9 cellular contexts compared by ENCODE assay signal in genomic region chr3:42159147-42159546, GRCh38.
DNase-seq lines count a peak whose midpoint lies in the region; ATAC-seq, FAIRE-seq and TF ChIP-seq lines count a peak whose summit lies in the region.
"Had no signal": no experiment of that assay in that cellular context is flagged by ENCODE, and none has a peak within 500 bp of the region (broad histone marks: within the 10 kb centered on the region; RNA-seq: fewer than 3 reads in every experiment).

No MANE protein-coding gene starts in this region.

- peaks cover 36% of the 10 kb centered on the region for H3K4me1 Mint-ChIP-seq in CD8-positive, alpha-beta T cell (ENCODE audit: low read depth)

- WGBS in K562 (ENCODE audit: insufficient coverage, low coverage, missing lambda C conversion rate) = 37% methylated on average over 8 of the region's 8 CpGs
- 47 to 55% methylated on average over 8 of the region's 8 CpGs for WGBS in pancreas, 2 donors

- no peak for TF ChIP-seq RAD21 in K562 (CRISPR knock-in tag; conservative IDR thresholded peaks at IDR 0.05 in 1 of 2, IDR thresholded peaks at IDR 0.05 in 1 of 2)

- no peaks in the 10 kb centered on the region for H3K36me3 ChIP-seq in CD8-positive, alpha-beta T cell (ENCODE audit: insufficient read depth, low read length)
- no peaks in the 10 kb centered on the region for H3K36me3 ChIP-seq in K562 (ENCODE audit: control insufficient read depth, insufficient read depth, low read length)
- H3K36me3 ChIP-seq in muscle layer of duodenum (ENCODE audit: control insufficient read depth in 1 of 2, insufficient read depth in 2 of 2, low read length in 2 of 2) = no peaks in the 10 kb centered on the region
- no peaks in the 10 kb centered on the region for H3K36me3 ChIP-seq in pancreas

- ATAC-seq in CD8-positive, alpha-beta T cell = no peak
- ATAC-seq in K562 = 0 out of 3 replicates have a peak, but pooled peaks have one; percentile 27
- ATAC-seq in GM21447 (IDR thresholded peaks at IDR 0.05; ENCODE audit: unreplicated experiment) = no peak
- no peak for ATAC-seq in GM19455 (IDR thresholded peaks at IDR 0.05; ENCODE audit: unreplicated experiment)
- ATAC-seq in pancreas = no peak

- no peak overlapping the region for H3K4me3 ChIP-seq in CD8-positive, alpha-beta T cell (ENCODE audit: low read depth, low read length)
- H3K4me3 ChIP-seq in K562 (no peak overlapping the region), muscle layer of duodenum (ENCODE audit: low read depth in 1 of 2, low read length in 2 of 2) (no peak overlapping the region), pancreas (peak overlapping the region in 1 of 4 donors; percentile 10)

- FAIRE-seq in K562 (lab: Jason Lieb, UNC) (no peak), pancreas (lab: Jason Lieb, UNC) (no peak)

- peaks cover 15% of the 10 kb centered on the region for H3K4me1 ChIP-seq in CD8-positive, alpha-beta T cell (ENCODE audit: insufficient read depth, low read length)
- H3K4me1 ChIP-seq in K562 (replicated peaks in 1 of 2; ENCODE audit: control insufficient read depth in 2 of 2, insufficient read depth in 2 of 2, low read length in 2 of 2) (peaks cover 11 to 12% of the 10 kb centered on the region in 2 experiments; a peak in 4 of 5 replicates), muscle layer of duodenum (ENCODE audit: control insufficient read depth in 1 of 2, insufficient read depth in 2 of 2, low read length in 2 of 2) (peaks cover 5 to 25% of the 10 kb centered on the region in 2 donors), pancreas (peaks cover 4 to 9% (median 7%) of the 10 kb centered on the region in 3 donors)

- no peak for DNase-seq in CD8-positive, alpha-beta T cell
- peak; percentile 45 for DNase-seq in HT-29 (ENCODE audit: low spot score)
- no peak for DNase-seq in K562 (ENCODE audit: extremely low read depth in 1 of 4, low spot score in 3 of 4)
- DNase-seq in pancreas = no peak
- DNase-seq: NCI-H187 had no signal

- H3K4me3 Mint-ChIP-seq in CD8-positive, alpha-beta T cell = peak overlapping the region; percentile 68

- H3K9me3 Mint-ChIP-seq in CD8-positive, alpha-beta T cell = no peaks in the 10 kb centered on the region

- no peak overlapping the region for H3K9ac ChIP-seq in K562 (ENCODE audit: insufficient read depth in 1 of 2, low read depth in 2 of 2, low read length in 2 of 2)

- in situ Hi-C loops in K562 (cut with MboI) = no loop called here

- no peaks in the 10 kb centered on the region for H3K27me3 Mint-ChIP-seq in CD8-positive, alpha-beta T cell (ENCODE audit: low read depth)

- no peaks in the 10 kb centered on the region for H3K9me3 ChIP-seq in CD8-positive, alpha-beta T cell (ENCODE audit: low read length)
- H3K9me3 ChIP-seq in K562 (replicated peaks; ENCODE audit: control insufficient read depth, insufficient read depth, low read depth, low read length) (no peaks in the 10 kb centered on the region), muscle layer of duodenum (ENCODE audit: control insufficient read depth in 1 of 2, low read length in 2 of 2) (no peaks in the 10 kb centered on the region), pancreas (no peaks in the 10 kb centered on the region)

- 0 out of 2 replicates have a peak overlapping the region, but pooled peaks have one; percentile 30 for H3K4me2 ChIP-seq in K562 (ENCODE audit: insufficient read depth, low read length)

- 0 out of 2 replicates have a peak, but pooled peaks cover 3% of the 10 kb centered on the region for H4K20me1 ChIP-seq in K562 (replicated peaks; ENCODE audit: control insufficient read depth, insufficient read depth, low read length)

- no peaks in the 10 kb centered on the region for H3K27me3 ChIP-seq in CD8-positive, alpha-beta T cell (ENCODE audit: insufficient read depth, low read length)
- H3K27me3 ChIP-seq in K562 (ENCODE audit: control insufficient read depth in 2 of 2, insufficient read depth in 2 of 2, low read length in 2 of 2) (no peaks in the 10 kb centered on the region), muscle layer of duodenum (ENCODE audit: low read depth, low read length) (no peaks in the 10 kb centered on the region), pancreas (no peaks in the 10 kb centered on the region)

- no peak for TF ChIP-seq POLR2A in K562 (conservative IDR thresholded peaks at IDR 0.05)

- POLR2A ChIA-PET in CD8-positive, alpha-beta T cell (lab: Charles Lee) = interaction anchor here (0.7 kb wide), 1 partner anchor 383 kb away, joined by 5 read pairs; no protein-coding TSS in a partner anchor
- POLR2A ChIA-PET in K562 (lab: Yijun Ruan, JAX) = interaction anchor here (0.9 to 1.3 kb wide), 2 partner anchors 9 to 23 kb away, joined by 3 to 4 read pairs; no protein-coding TSS in a partner anchor

- no peaks in the 10 kb centered on the region for H3K79me2 ChIP-seq in K562 (ENCODE audit: control insufficient read depth, insufficient read depth, low read length)

- no peaks in the 10 kb centered on the region for H3K9me1 ChIP-seq in K562 (ENCODE audit: control insufficient read depth, insufficient read depth, low read length)

- CTCF ChIA-PET in CD8-positive, alpha-beta T cell (lab: Charles Lee) = interaction anchor here (1.5 kb wide), 1 partner anchor 32 kb away, joined by 6 read pairs; no protein-coding TSS in a partner anchor
- CTCF ChIA-PET in K562 (lab: Yijun Ruan, JAX; ENCODE audit: low intra/inter-chr PET ratio) = no interaction called here

- peak overlapping the region; percentile 71 for H3K27ac Mint-ChIP-seq in CD8-positive, alpha-beta T cell

- H3K36me3 Mint-ChIP-seq in CD8-positive, alpha-beta T cell = no peaks in the 10 kb centered on the region

- no TSS peak for BruUV-seq in K562 (replicated peaks; lab: Mats Ljungman, UMichigan)

- intact Hi-C loops in CD8-positive, alpha-beta T cell (cut with DNase I, micrococcal nuclease) = no loop called here
- intact Hi-C loops in K562 (cut with micrococcal nuclease) (no loop called here), pancreas (cut with DNase I) (no loop called here)

- H3K27ac ChIP-seq in CD8-positive, alpha-beta T cell (ENCODE audit: low read depth, low read length) = no peak overlapping the region
- H3K27ac ChIP-seq in K562 (ENCODE audit: extremely low read depth, low read depth, low read length) = no peak overlapping the region
- peak overlapping the region; percentile 53 for H3K27ac ChIP-seq in muscle layer of duodenum (ENCODE audit: low read length)
- H3K27ac ChIP-seq in pancreas = no peak overlapping the region
- H3K27ac ChIP-seq: HL-60 had no signal

- no peak for TF ChIP-seq CTCF in CD8-positive, alpha-beta T cell (IDR thresholded peaks at IDR 0.05)
- TF ChIP-seq CTCF in K562 (IDR thresholded peaks at IDR 0.05 in 2 of 3, conservative IDR thresholded peaks at IDR 0.05 in 1 of 3; ENCODE audit: insufficient read depth in 2 of 3, low read depth in 1 of 3, low read length in 3 of 3) (no peak), pancreas (IDR thresholded peaks at IDR 0.05) (no peak)

- H2AFZ ChIP-seq in K562 (ENCODE audit: low read depth, low read length) = no peak overlapping the region

- no peak for TF ChIP-seq EP300 in K562 (IDR thresholded peaks at IDR 0.05; ENCODE audit: low read length)

TF ChIP-seq in K562, 482 proteins besides CTCF, POLR2A, EP300 and RAD21 (continues in another document):
- TF ChIP-seq ZBTB43 (CRISPR knock-in tag; IDR thresholded peaks at IDR 0.05) = no peak
- no peak for TF ChIP-seq IRF1 (CRISPR knock-in tag; IDR thresholded peaks at IDR 0.05; ENCODE audit: borderline replicate concordance)
- TF ChIP-seq SIX5 (IDR thresholded peaks at IDR 0.05; ENCODE audit: borderline replicate concordance in 1 of 2, insufficient read depth in 1 of 2, low read depth in 1 of 2, low read length in 2 of 2) = no peak
- no peak for TF ChIP-seq ZBTB1 (CRISPR knock-in tag; IDR thresholded peaks at IDR 0.05; ENCODE audit: borderline replicate concordance, low read depth)
- TF ChIP-seq ARID3A (IDR thresholded peaks at IDR 0.05; ENCODE audit: borderline replicate concordance, low read depth, low read length) = no peak
- TF ChIP-seq ZNF445 (CRISPR knock-in tag; IDR thresholded peaks at IDR 0.05; ENCODE audit: low read depth) = no peak
- no peak for TF ChIP-seq SMAD3 (CRISPR knock-in tag; conservative IDR thresholded peaks at IDR 0.05)
- TF ChIP-seq ZEB2 (IDR thresholded peaks at IDR 0.05) = no peak
- TF ChIP-seq DPF2 (IDR thresholded peaks at IDR 0.05) = no peak
- TF ChIP-seq ILF3 (IDR thresholded peaks at IDR 0.05; ENCODE audit: borderline replicate concordance) = no peak
- TF ChIP-seq ZNF444 (CRISPR knock-in tag; IDR thresholded peaks at IDR 0.05) = no peak
- TF ChIP-seq KLF1 (tag; IDR thresholded peaks at IDR 0.05) = no peak
- no peak for TF ChIP-seq TEAD4 (IDR thresholded peaks at IDR 0.05; ENCODE audit: low read length)
- no peak for TF ChIP-seq TEAD4 (CRISPR knock-in tag; IDR thresholded peaks at IDR 0.05; ENCODE audit: borderline replicate concordance)
